Comparison of ENCODE assay signal across 8 cellular contexts in genomic region chr5:42889311-42889933, GRCh38.
DNase-seq lines count a peak whose midpoint lies in the region; ATAC-seq lines count a peak whose summit lies in the region.

No MANE protein-coding gene starts in this region.

- no peaks in the 10 kb centered on the region for H3K36me3 ChIP-seq in CD4-positive, CD25-positive, alpha-beta regulatory T cell (ENCODE audit: control insufficient read depth, insufficient read depth, low read length)

- peak; percentile 38 to 79 (median 53) for DNase-seq in CD4-positive, CD25-positive, alpha-beta regulatory T cell
- DNase-seq in GM19238 (ENCODE audit: insufficient read length, low spot score) = peak; percentile 35
- DNase-seq in NCI-H2227 (lab: John Stamatoyannopoulos, UW; ENCODE audit: unreplicated experiment) = peak; percentile 87
- peak; percentile 10 to 31 (median 14) for DNase-seq in activated CD4-positive, CD25-positive, alpha-beta regulatory T cell (lab: John Stamatoyannopoulos, UW)
- peak; percentile 34 for DNase-seq in cerebellum (ENCODE audit: low spot score)
- peak; percentile 77 to 87 for DNase-seq in left colon
- peak; percentile 42 to 52 for DNase-seq in stimulated activated CD4-positive, alpha-beta T cell treated with anti-CD3 and anti-CD28 coated beads, Interleukin-4, amount 100 ng/mL, for 4 hours

- peaks cover 13% of the 10 kb centered on the region for H3K27me3 Mint-ChIP-seq in CD4-positive, CD25-positive, alpha-beta regulatory T cell

- peaks cover 33% of the 10 kb centered on the region for H3K27me3 ChIP-seq in CD4-positive, CD25-positive, alpha-beta regulatory T cell (ENCODE audit: control insufficient read depth, insufficient read depth, low read length)

- intact Hi-C loops in left colon (cut with DNase I, micrococcal nuclease) = no loop called here

- no peak overlapping the region for H3K27ac ChIP-seq in CD4-positive, CD25-positive, alpha-beta regulatory T cell (ENCODE audit: insufficient read depth, low read length, poor library complexity, severe bottlenecking)

- ATAC-seq in CD4-positive, CD25-positive, alpha-beta regulatory T cell (ENCODE audit: low read depth in 2 of 2) = peak; percentile 78 to 82
- ATAC-seq in HG03196 (IDR thresholded peaks at IDR 0.05; ENCODE audit: unreplicated experiment) (peak; percentile 90), left colon (peak; percentile 68)

- no peaks in the 10 kb centered on the region for H3K4me1 Mint-ChIP-seq in CD4-positive, CD25-positive, alpha-beta regulatory T cell

- no peak overlapping the region for H3K4me3 ChIP-seq in CD4-positive, CD25-positive, alpha-beta regulatory T cell (ENCODE audit: low read depth, low read length)

- H3K4me1 ChIP-seq in CD4-positive, CD25-positive, alpha-beta regulatory T cell (ENCODE audit: control insufficient read depth, insufficient read depth, low read length, poor library complexity, severe bottlenecking) = no peaks in the 10 kb centered on the region

- H3K36me3 Mint-ChIP-seq in CD4-positive, CD25-positive, alpha-beta regulatory T cell = no peaks in the 10 kb centered on the region

- no peaks in the 10 kb centered on the region for H3K9me3 ChIP-seq in CD4-positive, CD25-positive, alpha-beta regulatory T cell (ENCODE audit: control insufficient read depth in 2 of 2, low read length in 2 of 2)

- no peaks in the 10 kb centered on the region for H3K9me3 Mint-ChIP-seq in CD4-positive, CD25-positive, alpha-beta regulatory T cell

- H3K27ac Mint-ChIP-seq in CD4-positive, CD25-positive, alpha-beta regulatory T cell = no peak overlapping the region

- no peak overlapping the region for H3K4me3 Mint-ChIP-seq in CD4-positive, CD25-positive, alpha-beta regulatory T cell

Comparison
In these comparisons a context has a peak if more than half of its experiments do, and no peak if none do; other contexts are left out.
1. DNase-seq: peak in every context shown above with its lines; median percentile 87 in NCI-H2227; 82 in left colon; 53 in CD4-positive, CD25-positive, alpha-beta regulatory T cell; 47 in stimulated activated CD4-positive, alpha-beta T cell treated with anti-CD3 and anti-CD28 coated beads, Interleukin-4, amount 100 ng/mL, for 4 hours; 35 in GM19238; 34 in cerebellum; 14 in activated CD4-positive, CD25-positive, alpha-beta regulatory T cell.